ENCODE assay signal across 9 cellular contexts in genomic region chr6:29651413-29652197, GRCh38. TPM values are rescaled to one million over a fixed set of nuclear protein-coding genes. Genes with fewer than 3 reads are reported as not detected.
DNase-seq lines count a peak whose midpoint lies in the region; ATAC-seq, FAIRE-seq and TF ChIP-seq lines count a peak whose summit lies in the region.
"Had no signal": no experiment of that assay in that cellular context is flagged by ENCODE, and none has a peak within 500 bp of the region (broad histone marks: within the 10 kb centered on the region; RNA-seq: fewer than 3 reads in every experiment).

No MANE protein-coding gene starts in this region.

- H3K36me3 Mint-ChIP-seq in immature natural killer cell: no peaks in the 10 kb centered on the region
- no peaks in the 10 kb centered on the region for H3K36me3 Mint-ChIP-seq in activated CD8-positive, alpha-beta memory T cell treated with anti-CD3 and anti-CD28 coated beads, Interleukin-2, amount 10 ng/mL, durations not matched to agents 7 days and 5 days

- ATAC-seq in DND-41 (ENCODE audit: insufficient read depth, low read depth): no peak
- no peak for ATAC-seq in activated CD8-positive, alpha-beta memory T cell treated with anti-CD3 and anti-CD28 coated beads, Interleukin-2, amount 10 ng/mL, durations not matched to agents 7 days and 5 days

- peak overlapping the region in 2 of 5 donors; percentile 21 to 52 for H3K4me3 Mint-ChIP-seq in immature natural killer cell
- no peak overlapping the region for H3K4me3 Mint-ChIP-seq in activated CD8-positive, alpha-beta memory T cell treated with anti-CD3 and anti-CD28 coated beads, Interleukin-2, amount 10 ng/mL, durations not matched to agents 7 days and 5 days

- DNase-seq in DND-41: no peak
- DNase-seq in Karpas-422: peak; percentile 73
- DNase-seq in immature natural killer cell: peak in 2 of 3 donors; percentile 19 to 34
- DNase-seq in activated CD8-positive, alpha-beta memory T cell treated with anti-CD3 and anti-CD28 coated beads, Interleukin-2, amount 10 ng/mL, durations not matched to agents 7 days and 5 days: no peak
- DNase-seq in medulla oblongata (ENCODE audit: extremely low spot score): no peak
- DNase-seq in HPDE6-E6E7 (ENCODE audit: extremely low spot score): no peak
- DNase-seq in NCI-H774 (lab: John Stamatoyannopoulos, UW): no peak

- H3K27me3 Mint-ChIP-seq in immature natural killer cell (ENCODE audit: low read depth in 3 of 3): peaks cover 4 to 7% (median 5%) of the 10 kb centered on the region in 3 donors
- peaks cover 8% of the 10 kb centered on the region for H3K27me3 Mint-ChIP-seq in activated CD8-positive, alpha-beta memory T cell treated with anti-CD3 and anti-CD28 coated beads, Interleukin-2, amount 10 ng/mL, durations not matched to agents 7 days and 5 days

- no peak overlapping the region for H3K4me2 ChIP-seq in DND-41 (ENCODE audit: insufficient read depth, low read length)
- no peak overlapping the region for H3K4me2 ChIP-seq in Karpas-422 (ENCODE audit: low read depth, low read length, poor library complexity, severe bottlenecking)

- no peaks in the 10 kb centered on the region for H3K9me3 ChIP-seq in DND-41 (ENCODE audit: insufficient read depth, low read length, severe bottlenecking)
- no peaks in the 10 kb centered on the region for H3K9me3 ChIP-seq in Karpas-422 (ENCODE audit: low read length)

- no peak overlapping the region for H3K27ac ChIP-seq in DND-41 (ENCODE audit: low read length)
- H3K27ac ChIP-seq in Karpas-422 (ENCODE audit: low read length): no peak overlapping the region

- peak overlapping the region in 3 of 6 donors; percentile 55 to 71 (median 58) for H3K27ac Mint-ChIP-seq in immature natural killer cell
- no peak overlapping the region for H3K27ac Mint-ChIP-seq in activated CD8-positive, alpha-beta memory T cell treated with anti-CD3 and anti-CD28 coated beads, Interleukin-2, amount 10 ng/mL, durations not matched to agents 7 days and 5 days

- FAIRE-seq in TTC549 (lab: Jason Lieb, UNC): peak; percentile 19

- H3K4me1 Mint-ChIP-seq in immature natural killer cell: peaks cover 10 to 12% of the 10 kb centered on the region in 2 donors
- H3K4me1 Mint-ChIP-seq in activated CD8-positive, alpha-beta memory T cell treated with anti-CD3 and anti-CD28 coated beads, Interleukin-2, amount 10 ng/mL, durations not matched to agents 7 days and 5 days: peaks cover 11% of the 10 kb centered on the region

- H3K79me2 ChIP-seq in DND-41 (ENCODE audit: insufficient read depth, low read length) (no peaks in the 10 kb centered on the region), Karpas-422 (ENCODE audit: low read length) (no peaks in the 10 kb centered on the region)

- H3K4me1 ChIP-seq in DND-41 (ENCODE audit: insufficient read depth, low read length) (peaks cover 15% of the 10 kb centered on the region), Karpas-422 (ENCODE audit: low read length) (peaks cover 3% of the 10 kb centered on the region; the same call in 1 of the 2 replicates)

- H3K4me3 ChIP-seq in DND-41 (ENCODE audit: low read depth in 1 of 2, low read length in 2 of 2) (no peak overlapping the region), Karpas-422 (ENCODE audit: low read length) (no peak overlapping the region)

- no peaks in the 10 kb centered on the region for H3K9me3 Mint-ChIP-seq in immature natural killer cell
- no peaks in the 10 kb centered on the region for H3K9me3 Mint-ChIP-seq in activated CD8-positive, alpha-beta memory T cell treated with anti-CD3 and anti-CD28 coated beads, Interleukin-2, amount 10 ng/mL, durations not matched to agents 7 days and 5 days (ENCODE audit: low read depth)

- no peaks in the 10 kb centered on the region; the same call in 1 of the 2 replicates for H4K20me1 ChIP-seq in DND-41 (ENCODE audit: insufficient read depth, low read length)
- no peaks in the 10 kb centered on the region for H4K20me1 ChIP-seq in Karpas-422 (ENCODE audit: insufficient read depth, low read depth, low read length)

- H3K36me3 ChIP-seq in DND-41 (ENCODE audit: insufficient read depth, low read length): no peaks in the 10 kb centered on the region
- H3K36me3 ChIP-seq in Karpas-422 (ENCODE audit: insufficient read depth, low read length): no peaks in the 10 kb centered on the region

- CTCF ChIA-PET in activated CD8-positive, alpha-beta memory T cell treated with anti-CD3 and anti-CD28 coated beads, Interleukin-2, amount 10 ng/mL, durations not matched to agents 7 days and 5 days (lab: Charles Lee): interaction anchor here (0.6 to 8.3 kb wide), 21 partner anchors 11 to 324 kb away, joined by 3 to 117 read pairs (median 8); no protein-coding TSS in a partner anchor

- H3K9ac ChIP-seq in DND-41 (ENCODE audit: low read depth, low read length): no peak overlapping the region
- H3K9ac ChIP-seq in Karpas-422 (ENCODE audit: low read length): no peak overlapping the region

- H3K27me3 ChIP-seq in DND-41 (ENCODE audit: insufficient read depth, low read length, poor library complexity) (peaks cover 5% of the 10 kb centered on the region), Karpas-422 (ENCODE audit: low read length) (no peaks in the 10 kb centered on the region)

- no peak overlapping the region for H2AFZ ChIP-seq in DND-41 (ENCODE audit: low read depth, low read length)
- no peak overlapping the region for H2AFZ ChIP-seq in Karpas-422 (ENCODE audit: low read length)

- H3K9me2 ChIP-seq in Karpas-422 (replicated peaks; ENCODE audit: insufficient read depth, low read length): no peaks in the 10 kb centered on the region

- TF ChIP-seq CTCF in DND-41 (IDR thresholded peaks at IDR 0.05; ENCODE audit: borderline replicate concordance, extremely low read depth, low read length, poor library complexity, severe bottlenecking): peak; percentile 72

RNA-seq across cellular contexts. Expression of gene MOG, which starts 5.3 kb away (rescaled TPM):
- total RNA-seq in Karpas-422 (2014; rRNA removed; shearing (Covaris generic); ENCODE audit: low replicate concordance): not detected in 2 replicates
- polyA plus RNA-seq in immature natural killer cell: not detected
- total RNA-seq in activated CD8-positive, alpha-beta memory T cell treated with anti-CD3 and anti-CD28 coated beads, Interleukin-2, amount 10 ng/mL, durations not matched to agents 7 days and 5 days: not detected
- total RNA-seq: mononuclear cell had no signal

RNA-seq across cellular contexts. Expression of gene GABBR1, which starts 18.6 kb away (rescaled TPM):
- total RNA-seq in Karpas-422 (2014; rRNA removed; shearing (Covaris generic); ENCODE audit: low replicate concordance): 9.9 and 10.5 TPM in 2 replicates
- polyA plus RNA-seq in immature natural killer cell: not detected
- 1 to 10 TPM; 6.0 to 8.1 TPM for total RNA-seq in activated CD8-positive, alpha-beta memory T cell treated with anti-CD3 and anti-CD28 coated beads, Interleukin-2, amount 10 ng/mL, durations not matched to agents 7 days and 5 days

RNA-seq across cellular contexts. Expression of gene ZFP57, which starts 29.3 kb away (rescaled TPM):
- not detected in 2 replicates for total RNA-seq in Karpas-422 (2014; rRNA removed; shearing (Covaris generic); ENCODE audit: low replicate concordance)
- 1 to 10 TPM in 2 of 3 donors, not detected in 1; 5.2 to 9.0 TPM for polyA plus RNA-seq in immature natural killer cell
- 10 to 100 TPM; 14.1 to 16.1 TPM for total RNA-seq in activated CD8-positive, alpha-beta memory T cell treated with anti-CD3 and anti-CD28 coated beads, Interleukin-2, amount 10 ng/mL, durations not matched to agents 7 days and 5 days
- total RNA-seq: mononuclear cell had no signal

Comparison
In these comparisons a context has a peak if more than half of its experiments do, and no peak if none do; other contexts are left out.
1. DNase-seq: peak in Karpas-422 (single experiment) and immature natural killer cell (2 of 3); none in DND-41 (single experiment), activated CD8-positive, alpha-beta memory T cell treated with anti-CD3 and anti-CD28 coated beads, Interleukin-2, amount 10 ng/mL, durations not matched to agents 7 days and 5 days (single experiment), medulla oblongata (single experiment), HPDE6-E6E7 (single experiment) and NCI-H774 (single experiment).
2. RNA of gene ZFP57, which starts 29.3 kb away (total RNA-seq): 14.1 to 16.1 TPM in activated CD8-positive, alpha-beta memory T cell treated with anti-CD3 and anti-CD28 coated beads, Interleukin-2, amount 10 ng/mL, durations not matched to agents 7 days and 5 days; not detected in Karpas-422; every median in the first group is over 10 times any median in the second.